Comparison of ENCODE assay signal across 1 cellular context in genomic region chr6:27812078-27812804, GRCh38.
TF ChIP-seq lines count a peak whose summit lies in the region.

No MANE protein-coding gene starts in this region.

TF ChIP-seq in SK-N-SH, 30 proteins besides CTCF, POLR2A, EP300 and RAD21 (continued from another document):
- no peak for TF ChIP-seq USF2 (IDR thresholded peaks at IDR 0.05; ENCODE audit: borderline replicate concordance, low read depth, low read length)
- no peak for TF ChIP-seq ZBTB33 (IDR thresholded peaks at IDR 0.05; ENCODE audit: borderline replicate concordance, low read depth)
- TF ChIP-seq TEAD4 (IDR thresholded peaks at IDR 0.05; ENCODE audit: borderline replicate concordance, insufficient read depth) = no peak
- no peak for TF ChIP-seq MEF2A (IDR thresholded peaks at IDR 0.05; ENCODE audit: borderline replicate concordance, low read depth)
- TF ChIP-seq CHD2 (IDR thresholded peaks at IDR 0.05; ENCODE audit: low read length, partially characterized antibody) = no peak
- no peak for TF ChIP-seq MAX (IDR thresholded peaks at IDR 0.05; ENCODE audit: low read depth)
- TF ChIP-seq NFIC (IDR thresholded peaks at IDR 0.05; ENCODE audit: borderline replicate concordance) = no peak
- no peak for TF ChIP-seq SMC3 (IDR thresholded peaks at IDR 0.05; ENCODE audit: low read depth, low read length)
TF ChIP-seq in SK-N-SH: peak in this region for 0.
